Comparison of ENCODE assay signal across 28 cellular contexts in genomic region chr15:43146187-43146586, GRCh38.
"Had no signal": no experiment of that assay in that cellular context is flagged by ENCODE, and none has a peak within 500 bp of the region (broad histone marks: within the 10 kb centered on the region; RNA-seq: fewer than 3 reads in every experiment).

No MANE protein-coding gene starts in this region.

- H3K36me3 ChIP-seq: ovary had no signal

- H3K4me2 ChIP-seq: hepatocyte had no signal

- ATAC-seq: heart right ventricle; left cardiac atrium; left lung; lower lobe of right lung; natural killer cell; sciatic nerve; stimulated activated effector memory CD8-positive, alpha-beta T cell treated with anti-CD3 and anti-CD28 coated beads, Interleukin-12 subunit alpha, Interleukin-12 subunit beta, amount 100 ng/mL, for 72 hours; upper lobe of right lung had no signal

- H3K4me3 Mint-ChIP-seq: naive B cell; natural killer cell; nephron progenitor cell; stimulated activated effector memory CD8-positive, alpha-beta T cell treated with anti-CD3 and anti-CD28 coated beads, Interleukin-12 subunit alpha, Interleukin-12 subunit beta, amount 100 ng/mL, for 72 hours; stimulated activated naive CD8-positive, alpha-beta T cell treated with anti-CD3 and anti-CD28 coated beads, Interleukin-15, Interleukin-2, amounts not matched to agents 100 ng/mL and 50 ng/mL, for 24 hours had no signal

- H3K79me2 ChIP-seq: hepatocyte had no signal

- DNase-seq: heart right ventricle; islet precursor cell; left cardiac atrium; left lung; lower lobe of right lung; mammary epithelial cell; mesenchymal stem cell; naive B cell; natural killer cell; nephron progenitor cell; ovary; stimulated activated CD4-positive, alpha-beta T cell treated with anti-CD3 and anti-CD28 coated beads, Interleukin-12 subunit alpha, Interleukin-12 subunit beta, amount 100 ng/mL, for 4 hours; stimulated activated CD4-positive, alpha-beta T cell treated with anti-CD3 and anti-CD28 coated beads, Interleukin-15, amount 100 ng/mL, for 24 hours; stimulated activated CD4-positive, alpha-beta T cell treated with anti-CD3 and anti-CD28 coated beads, Interleukin-4, amount 100 ng/mL, for 24 hours; stimulated activated naive CD4-positive, alpha-beta T cell; tibial artery; trophoblast cell; upper lobe of right lung had no signal

- H3K27ac ChIP-seq: heart right ventricle, hepatocyte, left lung, lower lobe of right lung, ovary, right atrium auricular region, skin epidermis, suprapubic skin, thoracic aorta, tibial artery, upper lobe of right lung had no signal

- H3K27me3 Mint-ChIP-seq: naive B cell; progenitor cell of endocrine pancreas; stimulated activated naive CD8-positive, alpha-beta T cell treated with anti-CD3 and anti-CD28 coated beads, Interleukin-15, Interleukin-2, amounts not matched to agents 100 ng/mL and 50 ng/mL, for 24 hours had no signal

- H2AFZ ChIP-seq: hepatocyte had no signal

- H3K4me3 ChIP-seq: heart right ventricle, hepatocyte, left lung, lower lobe of right lung, ovary, right atrium auricular region, skin epidermis, suprapubic skin, thoracic aorta, tibial artery, upper lobe of right lung had no signal

- H3K4me1 Mint-ChIP-seq: nephron progenitor cell had no signal

- H3K9me3 ChIP-seq: left lung, lower lobe of right lung, ovary, right atrium auricular region, suprapubic skin, thoracic aorta, tibial artery, upper lobe of right lung had no signal

- FAIRE-seq: urothelium cell line had no signal

- H3K27me3 ChIP-seq: heart right ventricle, hepatocyte, left lung, ovary, right atrium auricular region, suprapubic skin, tibial artery, upper lobe of right lung had no signal

- H3K9me3 Mint-ChIP-seq: naive B cell; natural killer cell; stimulated activated effector memory CD8-positive, alpha-beta T cell treated with anti-CD3 and anti-CD28 coated beads, Interleukin-12 subunit alpha, Interleukin-12 subunit beta, amount 100 ng/mL, for 72 hours; stimulated activated naive CD8-positive, alpha-beta T cell treated with anti-CD3 and anti-CD28 coated beads, Interleukin-15, Interleukin-2, amounts not matched to agents 100 ng/mL and 50 ng/mL, for 24 hours had no signal

- H3K27ac Mint-ChIP-seq: natural killer cell; nephron progenitor cell; progenitor cell of endocrine pancreas; stimulated activated effector memory CD8-positive, alpha-beta T cell treated with anti-CD3 and anti-CD28 coated beads, Interleukin-12 subunit alpha, Interleukin-12 subunit beta, amount 100 ng/mL, for 72 hours; stimulated activated naive CD8-positive, alpha-beta T cell treated with anti-CD3 and anti-CD28 coated beads, Interleukin-15, Interleukin-2, amounts not matched to agents 100 ng/mL and 50 ng/mL, for 24 hours had no signal

- H3K4me1 ChIP-seq: lower lobe of right lung, right atrium auricular region, suprapubic skin, tibial artery had no signal
